In genomic region chr1:200336901-200337391, GRCh38 we compare ENCODE assay signal across 16 cellular contexts.
DNase-seq lines count a peak whose midpoint lies in the region; ATAC-seq, FAIRE-seq and TF ChIP-seq lines count a peak whose summit lies in the region.
"Had no signal": no experiment of that assay in that cellular context is flagged by ENCODE, and none has a peak within 500 bp of the region (broad histone marks: within the 10 kb centered on the region; RNA-seq: fewer than 3 reads in every experiment).

No MANE protein-coding gene starts in this region.

- no peak overlapping the region for H3K9ac ChIP-seq in BLaER1
- peak overlapping the region; percentile 13; the same call in 1 of the 2 replicates for H3K9ac ChIP-seq in HUES64 (ENCODE audit: low read depth, low read length)
- peak overlapping the region; percentile 39 for H3K9ac ChIP-seq in astrocyte (ENCODE audit: low read length)

- no peaks in the 10 kb centered on the region for H3K36me3 Mint-ChIP-seq in astrocyte (ENCODE audit: low read depth, unreplicated experiment)
- no peaks in the 10 kb centered on the region for H3K36me3 Mint-ChIP-seq in naive thymus-derived CD8-positive, alpha-beta T cell
- H3K36me3 Mint-ChIP-seq: CD14-positive monocyte had no signal

- no peak for FAIRE-seq in astrocyte (lab: Jason Lieb, UNC)

- H3K27me3 ChIP-seq in BLaER1: no peaks in the 10 kb centered on the region
- no peaks in the 10 kb centered on the region for H3K27me3 ChIP-seq in HUES64 (ENCODE audit: insufficient read depth, low read length)
- no peaks in the 10 kb centered on the region for H3K27me3 ChIP-seq in astrocyte (ENCODE audit: insufficient read depth, low read length)

- H3K36me3 ChIP-seq in BLaER1 (no peaks in the 10 kb centered on the region), HUES64 (ENCODE audit: insufficient read depth, low read length) (no peaks in the 10 kb centered on the region), astrocyte (ENCODE audit: insufficient read depth, low read length) (no peaks in the 10 kb centered on the region)
- H3K36me3 ChIP-seq: left ventricle myocardium inferior, prostate gland had no signal

- no peaks in the 10 kb centered on the region for H3K9me3 Mint-ChIP-seq in astrocyte (ENCODE audit: unreplicated experiment)
- peaks cover 0 to 2% (median 0%) of the 10 kb centered on the region in 9 donors for H3K9me3 Mint-ChIP-seq in naive thymus-derived CD8-positive, alpha-beta T cell
- H3K9me3 Mint-ChIP-seq: CD14-positive monocyte had no signal

- H3K27ac Mint-ChIP-seq in astrocyte (ENCODE audit: unreplicated experiment): peak overlapping the region; percentile 67
- H3K27ac Mint-ChIP-seq in naive thymus-derived CD8-positive, alpha-beta T cell: peak overlapping the region in 7 of 10 donors; percentile 10 to 83 (median 79)

- H2AFZ ChIP-seq in astrocyte (ENCODE audit: low read depth, low read length): no peak overlapping the region

- no peak for TF ChIP-seq CTCF in astrocyte (IDR thresholded peaks at IDR 0.05; ENCODE audit: insufficient read depth, low read depth, low read length)

- H4K20me1 ChIP-seq in BLaER1 (no peaks in the 10 kb centered on the region), astrocyte (ENCODE audit: insufficient read depth, low read length) (no peaks in the 10 kb centered on the region)

- no peaks in the 10 kb centered on the region for H3K27me3 Mint-ChIP-seq in astrocyte (ENCODE audit: low read depth, unreplicated experiment)
- H3K27me3 Mint-ChIP-seq in naive thymus-derived CD8-positive, alpha-beta T cell: no peaks in the 10 kb centered on the region

- no peak for DNase-seq in astrocyte (ENCODE audit: low read depth)
- DNase-seq in naive thymus-derived CD8-positive, alpha-beta T cell: no peak
- no peak for DNase-seq in activated effector memory CD4-positive, alpha-beta T cell treated with anti-CD3 and anti-CD28 coated beads, Interleukin-2, amount 50 U/mL, for 16 hours
- no peak for DNase-seq in stimulated activated CD4-positive, alpha-beta T cell treated with anti-CD3 and anti-CD28 coated beads, Interleukin-4, amount 100 ng/mL, for 1 hour
- DNase-seq in DMS114 treated with DMSO at 0.1 percent for 48 hours (lab: John Stamatoyannopoulos, UW; ENCODE audit: unreplicated experiment): no peak
- no peak for DNase-seq in GM19238 (ENCODE audit: insufficient read length, low spot score)
- DNase-seq: activated CD4-positive, alpha-beta T cell treated with anti-CD3 and anti-CD28 coated beads, Interleukin-2, amount 50 U/mL, for 4 hours; activated gamma-delta T cell; left ventricle myocardium inferior; MV-4-11; NCI-H345; stimulated activated CD4-positive, alpha-beta T cell treated with anti-CD3 and anti-CD28 coated beads, Interleukin-2, amount 100 ng/mL, for 24 hours had no signal

- H3K9me3 ChIP-seq in BLaER1 (no peaks in the 10 kb centered on the region), HUES64 (ENCODE audit: insufficient read depth, low read depth, low read length) (no peaks in the 10 kb centered on the region), astrocyte (ENCODE audit: insufficient read depth, low read depth, low read length) (no peaks in the 10 kb centered on the region)
- H3K9me3 ChIP-seq: left ventricle myocardium inferior, prostate gland had no signal

- POLR2A ChIA-PET in naive thymus-derived CD8-positive, alpha-beta T cell (lab: Charles Lee): interaction anchor here (1.5 kb wide), 1 partner anchor 26 kb away, joined by 3 read pairs; no protein-coding TSS in a partner anchor

- ATAC-seq in naive thymus-derived CD8-positive, alpha-beta T cell: no peak

- no peak overlapping the region for H3K4me3 Mint-ChIP-seq in astrocyte (ENCODE audit: unreplicated experiment)
- H3K4me3 Mint-ChIP-seq in naive thymus-derived CD8-positive, alpha-beta T cell: peak overlapping the region in 4 of 10 donors; percentile 15 to 54 (median 26)
- H3K4me3 Mint-ChIP-seq: CD14-positive monocyte had no signal

- H3K4me2 ChIP-seq in BLaER1 (peak overlapping the region; percentile 74), astrocyte (ENCODE audit: low read length) (peak overlapping the region; percentile 51)

- H3K27ac ChIP-seq in BLaER1: no peak overlapping the region
- peak overlapping the region; percentile 68; the same call in 1 of the 2 replicates for H3K27ac ChIP-seq in HUES64 (ENCODE audit: low read depth, low read length)
- peak overlapping the region; percentile 47 for H3K27ac ChIP-seq in astrocyte (ENCODE audit: low read depth, low read length)
- H3K27ac ChIP-seq: left ventricle myocardium inferior, prostate gland had no signal

- H3K4me1 Mint-ChIP-seq in astrocyte (ENCODE audit: low read depth, unreplicated experiment): peaks cover 19% of the 10 kb centered on the region
- H3K4me1 Mint-ChIP-seq in naive thymus-derived CD8-positive, alpha-beta T cell: peaks cover 12 to 30% (median 24%) of the 10 kb centered on the region in 4 donors

- 63% methylated on average over 4 of the region's 4 CpGs for WGBS in HUES64

- H3K4me1 ChIP-seq in BLaER1: peaks cover 22% of the 10 kb centered on the region
- H3K4me1 ChIP-seq in HUES64 (ENCODE audit: insufficient read depth, low read length): peaks cover 28% of the 10 kb centered on the region
- peaks cover 10% of the 10 kb centered on the region for H3K4me1 ChIP-seq in astrocyte (ENCODE audit: insufficient read depth, low read length)
- H3K4me1 ChIP-seq: prostate gland had no signal

- H3K4me3 ChIP-seq in BLaER1 (no peak overlapping the region), HUES64 (ENCODE audit: low read length) (no peak overlapping the region), astrocyte (ENCODE audit: insufficient read depth, low read depth, low read length) (no peak overlapping the region)
- H3K4me3 ChIP-seq: left ventricle myocardium inferior, prostate gland had no signal

- H3K79me2 ChIP-seq in astrocyte (ENCODE audit: insufficient read depth, low read length): no peaks in the 10 kb centered on the region
